Comparison of ENCODE assay signal across 17 cellular contexts in the genomic region with DNA sequence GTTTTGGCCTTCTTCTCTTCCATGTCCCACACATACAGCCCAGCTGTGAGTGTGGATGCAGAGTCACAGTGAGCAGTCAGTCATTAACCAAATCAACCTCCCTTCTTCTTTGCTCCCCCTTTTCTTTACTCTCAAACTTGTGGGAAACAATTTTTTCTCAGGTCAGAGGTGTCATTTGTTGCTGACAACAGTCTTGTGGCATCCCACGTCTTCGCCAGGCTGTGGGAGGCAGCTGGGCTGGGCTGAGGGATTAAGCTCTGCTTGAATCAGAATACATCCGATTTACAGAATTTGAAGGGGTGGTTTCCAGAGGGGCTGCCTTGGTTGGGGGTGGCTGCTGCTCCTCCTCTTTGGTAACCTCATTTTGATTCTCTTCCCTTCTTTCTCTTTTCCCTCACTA. TPM values are rescaled to one million over a fixed set of nuclear protein-coding genes. Genes with fewer than 3 reads are reported as not detected.
"Had no signal": no experiment of that assay in that cellular context is flagged by ENCODE, and none has a peak within 500 bp of the region (broad histone marks: within the 10 kb centered on the region; RNA-seq: fewer than 3 reads in every experiment).

No MANE protein-coding gene starts in this region.

- DNase-seq: activated CD4-positive, alpha-beta T cell treated with anti-CD3 and anti-CD28 coated beads, Interleukin-2, amount 50 U/mL, for 4 hours; activated CD4-positive, CD25-positive, alpha-beta regulatory T cell treated with anti-CD3 and anti-CD28 coated beads, Interleukin-2, amount 50 U/mL, for 72 hours; activated CD8-positive, alpha-beta memory T cell treated with anti-CD3 and anti-CD28 coated beads, Interleukin-2, amount 10 ng/mL, durations not matched to agents 7 days and 5 days; activated effector memory CD4-positive, alpha-beta T cell treated with Interleukin-2 at 50 U/mL for 16 hours; activated T-cell treated with anti-CD3 and anti-CD28 coated beads, Interleukin-2, amount 50 U/mL, for 24 hours; brain microvascular endothelial cell; endodermal cell; hippocampal formation; left colon; stimulated activated naive B cell treated with anti-CD40 and anti-IgM and Interleukin-4, amounts not matched to agents 10 μg/mL and 1 μg/mL and 100 μg/mL, for 72 hours; T-helper 2 cell had no signal

- FAIRE-seq: TTC549 had no signal

- H3K4me3 ChIP-seq: right atrium auricular region, tibial nerve had no signal

- H3K9me3 Mint-ChIP-seq: activated naive CD4-positive, alpha-beta T cell treated with anti-CD3 and anti-CD28 coated beads, Interleukin-2, amount 50 U/mL, for 24 hours; activated T-cell treated with anti-CD3 and anti-CD28 coated beads, Interleukin-2, amount 50 U/mL, for 24 hours; endodermal cell; memory B cell; stimulated activated naive B cell treated with anti-CD40 and anti-IgM and Interleukin-4, amounts not matched to agents 10 μg/mL and 1 μg/mL and 100 μg/mL, for 72 hours had no signal

- H3K4me1 Mint-ChIP-seq: activated CD8-positive, alpha-beta memory T cell treated with anti-CD3 and anti-CD28 coated beads, Interleukin-2, amount 10 ng/mL, durations not matched to agents 7 days and 5 days; activated naive CD4-positive, alpha-beta T cell treated with anti-CD3 and anti-CD28 coated beads, Interleukin-2, amount 50 U/mL, for 24 hours; endodermal cell; memory B cell; stimulated activated naive B cell treated with anti-CD40 and anti-IgM and Interleukin-4, amounts not matched to agents 10 μg/mL and 1 μg/mL and 100 μg/mL, for 72 hours had no signal

- H3K9me3 ChIP-seq: right atrium auricular region, tibial nerve had no signal

- H3K79me2 ChIP-seq: parathyroid adenoma had no signal

- H3K4me1 ChIP-seq: parathyroid adenoma, right atrium auricular region, tibial nerve had no signal

- H3K9ac ChIP-seq: parathyroid adenoma had no signal

- H2AFZ ChIP-seq: parathyroid adenoma had no signal

- H3K4me3 Mint-ChIP-seq: activated CD8-positive, alpha-beta memory T cell treated with anti-CD3 and anti-CD28 coated beads, Interleukin-2, amount 10 ng/mL, durations not matched to agents 7 days and 5 days; activated naive CD4-positive, alpha-beta T cell treated with anti-CD3 and anti-CD28 coated beads, Interleukin-2, amount 50 U/mL, for 24 hours; activated T-cell treated with anti-CD3 and anti-CD28 coated beads, Interleukin-2, amount 50 U/mL, for 24 hours; endodermal cell; memory B cell; stimulated activated naive B cell treated with anti-CD40 and anti-IgM and Interleukin-4, amounts not matched to agents 10 μg/mL and 1 μg/mL and 100 μg/mL, for 72 hours had no signal

- H3K36me3 ChIP-seq: brain microvascular endothelial cell, right atrium auricular region, tibial nerve had no signal

- H3K27ac Mint-ChIP-seq: activated CD8-positive, alpha-beta memory T cell treated with anti-CD3 and anti-CD28 coated beads, Interleukin-2, amount 10 ng/mL, durations not matched to agents 7 days and 5 days; activated naive CD4-positive, alpha-beta T cell treated with anti-CD3 and anti-CD28 coated beads, Interleukin-2, amount 50 U/mL, for 24 hours; activated T-cell treated with anti-CD3 and anti-CD28 coated beads, Interleukin-2, amount 50 U/mL, for 24 hours; endodermal cell; memory B cell; stimulated activated naive B cell treated with anti-CD40 and anti-IgM and Interleukin-4, amounts not matched to agents 10 μg/mL and 1 μg/mL and 100 μg/mL, for 72 hours had no signal

- ATAC-seq: activated CD8-positive, alpha-beta memory T cell treated with anti-CD3 and anti-CD28 coated beads, Interleukin-2, amount 10 ng/mL, durations not matched to agents 7 days and 5 days; left colon; stimulated activated naive B cell treated with anti-CD40 and anti-IgM and Interleukin-4, amounts not matched to agents 10 μg/mL and 1 μg/mL and 100 μg/mL, for 72 hours had no signal

- H3K27ac ChIP-seq: brain microvascular endothelial cell, parathyroid adenoma, right atrium auricular region, tibial nerve had no signal

- H3K36me3 Mint-ChIP-seq: activated CD8-positive, alpha-beta memory T cell treated with anti-CD3 and anti-CD28 coated beads, Interleukin-2, amount 10 ng/mL, durations not matched to agents 7 days and 5 days; activated naive CD4-positive, alpha-beta T cell treated with anti-CD3 and anti-CD28 coated beads, Interleukin-2, amount 50 U/mL, for 24 hours; memory B cell; stimulated activated naive B cell treated with anti-CD40 and anti-IgM and Interleukin-4, amounts not matched to agents 10 μg/mL and 1 μg/mL and 100 μg/mL, for 72 hours had no signal

- H3K27me3 ChIP-seq: brain microvascular endothelial cell, right atrium auricular region, tibial nerve had no signal

RNA-seq across cellular contexts. Expression of a gene that starts 40.5 kb away (rescaled TPM):
- total RNA-seq: activated CD8-positive, alpha-beta memory T cell treated with anti-CD3 and anti-CD28 coated beads, Interleukin-2, amount 10 ng/mL, durations not matched to agents 7 days and 5 days; endodermal cell; tibial nerve had no signal
